ENCODE assay signal across 1 cellular context in the genomic region with DNA sequence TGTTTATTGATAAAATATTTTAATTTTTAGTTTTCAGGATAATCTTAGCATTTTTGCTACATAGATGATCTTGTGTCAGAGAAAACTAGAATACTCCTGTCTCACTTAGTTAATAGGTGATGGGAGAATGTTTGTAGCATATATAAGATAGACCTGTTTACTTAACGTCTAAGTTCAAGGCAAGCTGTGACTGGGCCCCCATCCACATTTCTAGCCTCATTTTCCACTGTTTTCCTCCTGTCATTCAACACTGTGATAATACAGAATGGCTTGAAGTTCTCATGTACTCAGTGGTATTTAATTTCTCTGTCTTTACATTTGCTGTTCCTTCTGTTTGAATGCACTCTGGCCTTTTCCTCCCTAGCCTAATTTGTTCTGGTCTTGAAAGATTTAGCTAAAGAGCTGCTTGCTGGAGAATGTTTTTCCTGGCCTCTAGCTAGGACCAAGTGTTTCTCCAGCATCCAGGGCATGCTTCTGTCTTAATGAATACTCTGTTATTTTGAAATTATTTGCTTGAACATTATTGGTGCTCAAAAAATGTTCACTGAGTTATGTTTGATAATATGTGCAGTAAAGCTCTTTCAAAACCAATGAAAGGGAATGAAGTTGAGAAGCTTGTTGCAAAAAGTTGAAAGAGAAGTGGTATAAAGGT.
TF ChIP-seq lines count a peak whose summit lies in the region.

No MANE protein-coding gene starts in this region.

TF ChIP-seq in HepG2, 621 proteins besides CTCF, POLR2A, EP300 and RAD21 (continued from another document and continues in another):
- TF ChIP-seq ZBTB26 (CRISPR knock-in tag; IDR thresholded peaks at IDR 0.05; ENCODE audit: borderline replicate concordance): no peak
- TF ChIP-seq, protein P1, sequence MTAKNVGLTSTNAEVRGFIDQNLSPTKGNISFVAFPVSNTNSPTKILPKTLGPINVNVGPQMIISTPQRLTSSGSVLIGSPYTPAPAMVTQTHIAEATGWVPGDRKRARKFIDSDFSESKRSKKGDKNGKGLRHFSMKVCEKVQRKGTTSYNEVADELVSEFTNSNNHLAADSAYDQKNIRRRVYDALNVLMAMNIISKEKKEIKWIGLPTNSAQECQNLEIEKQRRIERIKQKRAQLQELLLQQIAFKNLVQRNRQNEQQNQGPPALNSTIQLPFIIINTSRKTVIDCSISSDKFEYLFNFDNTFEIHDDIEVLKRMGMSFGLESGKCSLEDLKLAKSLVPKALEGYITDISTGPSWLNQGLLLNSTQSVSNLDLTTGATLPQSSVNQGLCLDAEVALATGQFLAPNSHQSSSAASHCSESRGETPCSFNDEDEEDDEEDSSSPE (CRISPR knock-in tag; IDR thresholded peaks at IDR 0.05): no peak
- no peak for TF ChIP-seq ZFP1 (CRISPR knock-in tag; IDR thresholded peaks at IDR 0.05)
- TF ChIP-seq, protein P2, sequence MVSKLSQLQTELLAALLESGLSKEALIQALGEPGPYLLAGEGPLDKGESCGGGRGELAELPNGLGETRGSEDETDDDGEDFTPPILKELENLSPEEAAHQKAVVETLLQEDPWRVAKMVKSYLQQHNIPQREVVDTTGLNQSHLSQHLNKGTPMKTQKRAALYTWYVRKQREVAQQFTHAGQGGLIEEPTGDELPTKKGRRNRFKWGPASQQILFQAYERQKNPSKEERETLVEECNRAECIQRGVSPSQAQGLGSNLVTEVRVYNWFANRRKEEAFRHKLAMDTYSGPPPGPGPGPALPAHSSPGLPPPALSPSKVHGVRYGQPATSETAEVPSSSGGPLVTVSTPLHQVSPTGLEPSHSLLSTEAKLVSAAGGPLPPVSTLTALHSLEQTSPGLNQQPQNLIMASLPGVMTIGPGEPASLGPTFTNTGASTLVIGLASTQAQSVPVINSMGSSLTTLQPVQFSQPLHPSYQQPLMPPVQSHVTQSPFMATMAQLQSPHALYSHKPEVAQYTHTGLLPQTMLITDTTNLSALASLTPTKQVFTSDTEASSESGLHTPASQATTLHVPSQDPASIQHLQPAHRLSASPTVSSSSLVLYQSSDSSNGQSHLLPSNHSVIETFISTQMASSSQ (IDR thresholded peaks at IDR 0.05; ENCODE audit: low read depth): no peak
- TF ChIP-seq, protein P2 (CRISPR knock-in tag; IDR thresholded peaks at IDR 0.05; ENCODE audit: borderline replicate concordance): no peak
- no peak for TF ChIP-seq ZNF3 (CRISPR knock-in tag; IDR thresholded peaks at IDR 0.05)
- no peak for TF ChIP-seq ZNF709 (CRISPR knock-in tag; IDR thresholded peaks at IDR 0.05)
- TF ChIP-seq SP2 (CRISPR knock-in tag; IDR thresholded peaks at IDR 0.05): no peak
- TF ChIP-seq BCL6 (CRISPR knock-in tag; IDR thresholded peaks at IDR 0.05): 0 out of 2 replicates have a peak, but pooled peaks have one; percentile 33
- TF ChIP-seq, protein P3, sequence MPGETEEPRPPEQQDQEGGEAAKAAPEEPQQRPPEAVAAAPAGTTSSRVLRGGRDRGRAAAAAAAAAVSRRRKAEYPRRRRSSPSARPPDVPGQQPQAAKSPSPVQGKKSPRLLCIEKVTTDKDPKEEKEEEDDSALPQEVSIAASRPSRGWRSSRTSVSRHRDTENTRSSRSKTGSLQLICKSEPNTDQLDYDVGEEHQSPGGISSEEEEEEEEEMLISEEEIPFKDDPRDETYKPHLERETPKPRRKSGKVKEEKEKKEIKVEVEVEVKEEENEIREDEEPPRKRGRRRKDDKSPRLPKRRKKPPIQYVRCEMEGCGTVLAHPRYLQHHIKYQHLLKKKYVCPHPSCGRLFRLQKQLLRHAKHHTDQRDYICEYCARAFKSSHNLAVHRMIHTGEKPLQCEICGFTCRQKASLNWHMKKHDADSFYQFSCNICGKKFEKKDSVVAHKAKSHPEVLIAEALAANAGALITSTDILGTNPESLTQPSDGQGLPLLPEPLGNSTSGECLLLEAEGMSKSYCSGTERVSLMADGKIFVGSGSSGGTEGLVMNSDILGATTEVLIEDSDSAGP (CRISPR knock-in tag; IDR thresholded peaks at IDR 0.05; ENCODE audit: borderline replicate concordance): no peak
- TF ChIP-seq CBFB (CRISPR knock-in tag; IDR thresholded peaks at IDR 0.05): no peak
- TF ChIP-seq ZNF616 (CRISPR knock-in tag; IDR thresholded peaks at IDR 0.05; ENCODE audit: low read depth): no peak
- TF ChIP-seq, protein P4, sequence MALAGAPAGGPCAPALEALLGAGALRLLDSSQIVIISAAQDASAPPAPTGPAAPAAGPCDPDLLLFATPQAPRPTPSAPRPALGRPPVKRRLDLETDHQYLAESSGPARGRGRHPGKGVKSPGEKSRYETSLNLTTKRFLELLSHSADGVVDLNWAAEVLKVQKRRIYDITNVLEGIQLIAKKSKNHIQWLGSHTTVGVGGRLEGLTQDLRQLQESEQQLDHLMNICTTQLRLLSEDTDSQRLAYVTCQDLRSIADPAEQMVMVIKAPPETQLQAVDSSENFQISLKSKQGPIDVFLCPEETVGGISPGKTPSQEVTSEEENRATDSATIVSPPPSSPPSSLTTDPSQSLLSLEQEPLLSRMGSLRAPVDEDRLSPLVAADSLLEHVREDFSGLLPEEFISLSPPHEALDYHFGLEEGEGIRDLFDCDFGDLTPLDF (CRISPR knock-in tag; IDR thresholded peaks at IDR 0.05): no peak
- no peak for TF ChIP-seq ZNF646 (CRISPR knock-in tag; IDR thresholded peaks at IDR 0.05)
- TF ChIP-seq ZBTB3 (CRISPR knock-in tag; IDR thresholded peaks at IDR 0.05; ENCODE audit: borderline replicate concordance, low read depth): no peak
- TF ChIP-seq TEAD3 (CRISPR knock-in tag; optimal IDR thresholded peaks at IDR 0.05; ENCODE audit: borderline replicate concordance): peak; percentile 11
- no peak for TF ChIP-seq MAFG (CRISPR knock-in tag; IDR thresholded peaks at IDR 0.05)
- peak; percentile 49; the same call in 1 of the 2 replicates for TF ChIP-seq NR2F6 (IDR thresholded peaks at IDR 0.05)
- 0 out of 2 replicates have a peak, but pooled peaks have one; percentile 11 for TF ChIP-seq NR2F6 (CRISPR knock-in tag; IDR thresholded peaks at IDR 0.05)
- TF ChIP-seq ZNF44 (CRISPR knock-in tag; IDR thresholded peaks at IDR 0.05): no peak
- TF ChIP-seq ATAD3A (CRISPR knock-in tag; IDR thresholded peaks at IDR 0.05): no peak
- no peak for TF ChIP-seq RFXAP (CRISPR knock-in tag; IDR thresholded peaks at IDR 0.05; ENCODE audit: borderline replicate concordance)
- no peak for TF ChIP-seq ZBTB1 (CRISPR knock-in tag; IDR thresholded peaks at IDR 0.05; ENCODE audit: borderline replicate concordance)
- TF ChIP-seq, protein P5, sequence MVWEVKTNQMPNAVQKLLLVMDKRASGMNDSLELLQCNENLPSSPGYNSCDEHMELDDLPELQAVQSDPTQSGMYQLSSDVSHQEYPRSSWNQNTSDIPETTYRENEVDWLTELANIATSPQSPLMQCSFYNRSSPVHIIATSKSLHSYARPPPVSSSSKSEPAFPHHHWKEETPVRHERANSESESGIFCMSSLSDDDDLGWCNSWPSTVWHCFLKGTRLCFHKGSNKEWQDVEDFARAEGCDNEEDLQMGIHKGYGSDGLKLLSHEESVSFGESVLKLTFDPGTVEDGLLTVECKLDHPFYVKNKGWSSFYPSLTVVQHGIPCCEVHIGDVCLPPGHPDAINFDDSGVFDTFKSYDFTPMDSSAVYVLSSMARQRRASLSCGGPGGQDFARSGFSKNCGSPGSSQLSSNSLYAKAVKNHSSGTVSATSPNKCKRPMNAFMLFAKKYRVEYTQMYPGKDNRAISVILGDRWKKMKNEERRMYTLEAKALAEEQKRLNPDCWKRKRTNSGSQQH (CRISPR knock-in tag; IDR thresholded peaks at IDR 0.05; ENCODE audit: low read depth): no peak
- TF ChIP-seq ZNF253 (CRISPR knock-in tag; IDR thresholded peaks at IDR 0.05; ENCODE audit: borderline replicate concordance): no peak
- TF ChIP-seq ZNF101 (CRISPR knock-in tag; IDR thresholded peaks at IDR 0.05; ENCODE audit: borderline replicate concordance, low read depth): no peak
- TF ChIP-seq NRL (CRISPR knock-in tag; IDR thresholded peaks at IDR 0.05; ENCODE audit: borderline replicate concordance): no peak
- TF ChIP-seq ATF7-NPFF (CRISPR knock-in tag; IDR thresholded peaks at IDR 0.05; ENCODE audit: low read depth): no peak
- TF ChIP-seq ZNF792 (CRISPR knock-in tag; IDR thresholded peaks at IDR 0.05): no peak
- TF ChIP-seq, protein P6, sequence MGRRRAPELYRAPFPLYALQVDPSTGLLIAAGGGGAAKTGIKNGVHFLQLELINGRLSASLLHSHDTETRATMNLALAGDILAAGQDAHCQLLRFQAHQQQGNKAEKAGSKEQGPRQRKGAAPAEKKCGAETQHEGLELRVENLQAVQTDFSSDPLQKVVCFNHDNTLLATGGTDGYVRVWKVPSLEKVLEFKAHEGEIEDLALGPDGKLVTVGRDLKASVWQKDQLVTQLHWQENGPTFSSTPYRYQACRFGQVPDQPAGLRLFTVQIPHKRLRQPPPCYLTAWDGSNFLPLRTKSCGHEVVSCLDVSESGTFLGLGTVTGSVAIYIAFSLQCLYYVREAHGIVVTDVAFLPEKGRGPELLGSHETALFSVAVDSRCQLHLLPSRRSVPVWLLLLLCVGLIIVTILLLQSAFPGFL (CRISPR knock-in tag; IDR thresholded peaks at IDR 0.05): no peak
- no peak for TF ChIP-seq ZSCAN22 (CRISPR knock-in tag; IDR thresholded peaks at IDR 0.05)
- peak; percentile 43; the same call in 1 of the 2 replicates for TF ChIP-seq ZMYM4 (CRISPR knock-in tag; IDR thresholded peaks at IDR 0.05)
- TF ChIP-seq, protein P7, sequence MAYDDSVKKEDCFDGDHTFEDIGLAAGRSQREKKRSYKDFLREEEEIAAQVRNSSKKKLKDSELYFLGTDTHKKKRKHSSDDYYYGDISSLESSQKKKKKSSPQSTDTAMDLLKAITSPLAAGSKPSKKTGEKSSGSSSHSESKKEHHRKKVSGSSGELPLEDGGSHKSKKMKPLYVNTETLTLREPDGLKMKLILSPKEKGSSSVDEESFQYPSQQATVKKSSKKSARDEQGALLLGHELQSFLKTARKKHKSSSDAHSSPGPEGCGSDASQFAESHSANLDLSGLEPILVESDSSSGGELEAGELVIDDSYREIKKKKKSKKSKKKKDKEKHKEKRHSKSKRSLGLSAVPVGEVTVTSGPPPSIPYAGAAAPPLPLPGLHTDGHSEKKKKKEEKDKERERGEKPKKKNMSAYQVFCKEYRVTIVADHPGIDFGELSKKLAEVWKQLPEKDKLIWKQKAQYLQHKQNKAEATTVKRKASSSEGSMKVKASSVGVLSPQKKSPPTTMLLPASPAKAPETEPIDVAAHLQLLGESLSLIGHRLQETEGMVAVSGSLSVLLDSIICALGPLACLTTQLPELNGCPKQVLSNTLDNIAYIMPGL (CRISPR knock-in tag; IDR thresholded peaks at IDR 0.05; ENCODE audit: borderline replicate concordance in 1 of 2, low read depth in 1 of 2): no peak
